In the genomic region with DNA sequence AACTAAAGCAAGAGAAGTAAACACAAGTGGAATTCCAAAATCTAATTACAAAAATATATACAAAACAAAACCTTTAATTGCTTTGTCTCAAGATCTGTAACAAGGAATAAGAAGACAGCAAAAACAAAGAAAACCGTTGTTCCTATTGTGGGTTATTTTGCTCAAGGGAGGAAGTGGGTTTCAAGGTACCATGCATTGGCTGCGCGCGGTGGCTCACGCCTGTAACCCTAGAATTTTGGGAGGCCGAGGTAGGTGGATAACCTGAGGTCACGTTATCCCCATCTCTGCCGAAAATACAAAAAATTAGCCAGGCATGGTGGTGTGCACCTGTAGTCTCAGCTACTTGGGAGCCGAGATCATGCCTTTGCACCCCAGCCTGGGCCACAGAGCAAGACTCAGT, we compare ENCODE assay signal across 1 cellular context.
TF ChIP-seq lines count a peak whose summit lies in the region.

No MANE protein-coding gene starts in this region.

TF ChIP-seq in GM23338, 12 proteins besides CTCF, POLR2A, EP300 and RAD21 (continued from another document):
- TF ChIP-seq, protein P1, sequence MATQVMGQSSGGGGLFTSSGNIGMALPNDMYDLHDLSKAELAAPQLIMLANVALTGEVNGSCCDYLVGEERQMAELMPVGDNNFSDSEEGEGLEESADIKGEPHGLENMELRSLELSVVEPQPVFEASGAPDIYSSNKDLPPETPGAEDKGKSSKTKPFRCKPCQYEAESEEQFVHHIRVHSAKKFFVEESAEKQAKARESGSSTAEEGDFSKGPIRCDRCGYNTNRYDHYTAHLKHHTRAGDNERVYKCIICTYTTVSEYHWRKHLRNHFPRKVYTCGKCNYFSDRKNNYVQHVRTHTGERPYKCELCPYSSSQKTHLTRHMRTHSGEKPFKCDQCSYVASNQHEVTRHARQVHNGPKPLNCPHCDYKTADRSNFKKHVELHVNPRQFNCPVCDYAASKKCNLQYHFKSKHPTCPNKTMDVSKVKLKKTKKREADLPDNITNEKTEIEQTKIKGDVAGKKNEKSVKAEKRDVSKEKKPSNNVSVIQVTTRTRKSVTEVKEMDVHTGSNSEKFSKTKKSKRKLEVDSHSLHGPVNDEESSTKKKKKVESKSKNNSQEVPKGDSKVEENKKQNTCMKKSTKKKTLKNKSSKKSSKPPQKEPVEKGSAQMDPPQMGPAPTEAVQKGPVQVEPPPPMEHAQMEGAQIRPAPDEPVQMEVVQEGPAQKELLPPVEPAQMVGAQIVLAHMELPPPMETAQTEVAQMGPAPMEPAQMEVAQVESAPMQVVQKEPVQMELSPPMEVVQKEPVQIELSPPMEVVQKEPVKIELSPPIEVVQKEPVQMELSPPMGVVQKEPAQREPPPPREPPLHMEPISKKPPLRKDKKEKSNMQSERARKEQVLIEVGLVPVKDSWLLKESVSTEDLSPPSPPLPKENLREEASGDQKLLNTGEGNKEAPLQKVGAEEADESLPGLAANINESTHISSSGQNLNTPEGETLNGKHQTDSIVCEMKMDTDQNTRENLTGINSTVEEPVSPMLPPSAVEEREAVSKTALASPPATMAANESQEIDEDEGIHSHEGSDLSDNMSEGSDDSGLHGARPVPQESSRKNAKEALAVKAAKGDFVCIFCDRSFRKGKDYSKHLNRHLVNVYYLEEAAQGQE (IDR thresholded peaks at IDR 0.05; ENCODE audit: unreplicated experiment), result no peak
- TF ChIP-seq ZNF331 (CRISPR knock-in tag; IDR thresholded peaks at IDR 0.05; ENCODE audit: low read depth), result no peak
- TF ChIP-seq EZH2 (IDR thresholded peaks at IDR 0.05; ENCODE audit: low read depth, unreplicated experiment), result no peak
- TF ChIP-seq, protein P2, sequence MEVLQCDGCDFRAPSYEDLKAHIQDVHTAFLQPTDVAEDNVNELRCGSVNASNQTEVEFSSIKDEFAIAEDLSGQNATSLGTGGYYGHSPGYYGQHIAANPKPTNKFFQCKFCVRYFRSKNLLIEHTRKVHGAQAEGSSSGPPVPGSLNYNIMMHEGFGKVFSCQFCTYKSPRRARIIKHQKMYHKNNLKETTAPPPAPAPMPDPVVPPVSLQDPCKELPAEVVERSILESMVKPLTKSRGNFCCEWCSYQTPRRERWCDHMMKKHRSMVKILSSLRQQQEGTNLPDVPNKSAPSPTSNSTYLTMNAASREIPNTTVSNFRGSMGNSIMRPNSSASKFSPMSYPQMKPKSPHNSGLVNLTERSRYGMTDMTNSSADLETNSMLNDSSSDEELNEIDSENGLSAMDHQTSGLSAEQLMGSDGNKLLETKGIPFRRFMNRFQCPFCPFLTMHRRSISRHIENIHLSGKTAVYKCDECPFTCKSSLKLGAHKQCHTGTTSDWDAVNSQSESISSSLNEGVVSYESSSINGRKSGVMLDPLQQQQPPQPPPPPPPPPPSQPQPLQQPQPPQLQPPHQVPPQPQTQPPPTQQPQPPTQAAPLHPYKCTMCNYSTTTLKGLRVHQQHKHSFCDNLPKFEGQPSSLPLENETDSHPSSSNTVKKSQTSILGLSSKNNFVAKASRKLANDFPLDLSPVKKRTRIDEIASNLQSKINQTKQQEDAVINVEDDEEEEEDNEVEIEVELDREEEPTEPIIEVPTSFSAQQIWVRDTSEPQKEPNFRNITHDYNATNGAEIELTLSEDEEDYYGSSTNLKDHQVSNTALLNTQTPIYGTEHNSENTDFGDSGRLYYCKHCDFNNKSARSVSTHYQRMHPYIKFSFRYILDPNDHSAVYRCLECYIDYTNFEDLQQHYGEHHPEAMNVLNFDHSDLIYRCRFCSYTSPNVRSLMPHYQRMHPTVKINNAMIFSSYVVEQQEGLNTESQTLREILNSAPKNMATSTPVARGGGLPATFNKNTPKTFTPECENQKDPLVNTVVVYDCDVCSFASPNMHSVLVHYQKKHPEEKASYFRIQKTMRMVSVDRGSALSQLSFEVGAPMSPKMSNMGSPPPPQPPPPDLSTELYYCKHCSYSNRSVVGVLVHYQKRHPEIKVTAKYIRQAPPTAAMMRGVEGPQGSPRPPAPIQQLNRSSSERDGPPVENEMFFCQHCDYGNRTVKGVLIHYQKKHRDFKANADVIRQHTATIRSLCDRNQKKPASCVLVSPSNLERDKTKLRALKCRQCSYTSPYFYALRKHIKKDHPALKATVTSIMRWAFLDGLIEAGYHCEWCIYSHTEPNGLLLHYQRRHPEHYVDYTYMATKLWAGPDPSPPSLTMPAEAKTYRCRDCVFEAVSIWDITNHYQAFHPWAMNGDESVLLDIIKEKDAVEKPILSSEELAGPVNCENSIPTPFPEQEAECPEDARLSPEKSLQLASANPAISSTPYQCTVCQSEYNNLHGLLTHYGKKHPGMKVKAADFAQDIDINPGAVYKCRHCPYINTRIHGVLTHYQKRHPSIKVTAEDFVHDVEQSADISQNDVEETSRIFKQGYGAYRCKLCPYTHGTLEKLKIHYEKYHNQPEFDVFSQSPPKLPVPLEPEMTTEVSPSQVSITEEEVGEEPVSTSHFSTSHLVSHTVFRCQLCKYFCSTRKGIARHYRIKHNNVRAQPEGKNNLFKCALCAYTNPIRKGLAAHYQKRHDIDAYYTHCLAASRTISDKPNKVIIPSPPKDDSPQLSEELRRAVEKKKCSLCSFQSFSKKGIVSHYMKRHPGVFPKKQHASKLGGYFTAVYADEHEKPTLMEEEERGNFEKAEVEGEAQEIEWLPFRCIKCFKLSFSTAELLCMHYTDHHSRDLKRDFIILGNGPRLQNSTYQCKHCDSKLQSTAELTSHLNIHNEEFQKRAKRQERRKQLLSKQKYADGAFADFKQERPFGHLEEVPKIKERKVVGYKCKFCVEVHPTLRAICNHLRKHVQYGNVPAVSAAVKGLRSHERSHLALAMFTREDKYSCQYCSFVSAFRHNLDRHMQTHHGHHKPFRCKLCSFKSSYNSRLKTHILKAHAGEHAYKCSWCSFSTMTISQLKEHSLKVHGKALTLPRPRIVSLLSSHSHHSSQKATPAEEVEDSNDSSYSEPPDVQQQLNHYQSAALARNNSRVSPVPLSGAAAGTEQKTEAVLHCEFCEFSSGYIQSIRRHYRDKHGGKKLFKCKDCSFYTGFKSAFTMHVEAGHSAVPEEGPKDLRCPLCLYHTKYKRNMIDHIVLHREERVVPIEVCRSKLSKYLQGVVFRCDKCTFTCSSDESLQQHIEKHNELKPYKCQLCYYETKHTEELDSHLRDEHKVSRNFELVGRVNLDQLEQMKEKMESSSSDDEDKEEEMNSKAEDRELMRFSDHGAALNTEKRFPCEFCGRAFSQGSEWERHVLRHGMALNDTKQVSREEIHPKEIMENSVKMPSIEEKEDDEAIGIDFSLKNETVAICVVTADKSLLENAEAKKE (CRISPR knock-in tag; IDR thresholded peaks at IDR 0.05), result no peak
- no peak for TF ChIP-seq JUNB (IDR thresholded peaks at IDR 0.05; ENCODE audit: unreplicated experiment)
- TF ChIP-seq, protein P3, sequence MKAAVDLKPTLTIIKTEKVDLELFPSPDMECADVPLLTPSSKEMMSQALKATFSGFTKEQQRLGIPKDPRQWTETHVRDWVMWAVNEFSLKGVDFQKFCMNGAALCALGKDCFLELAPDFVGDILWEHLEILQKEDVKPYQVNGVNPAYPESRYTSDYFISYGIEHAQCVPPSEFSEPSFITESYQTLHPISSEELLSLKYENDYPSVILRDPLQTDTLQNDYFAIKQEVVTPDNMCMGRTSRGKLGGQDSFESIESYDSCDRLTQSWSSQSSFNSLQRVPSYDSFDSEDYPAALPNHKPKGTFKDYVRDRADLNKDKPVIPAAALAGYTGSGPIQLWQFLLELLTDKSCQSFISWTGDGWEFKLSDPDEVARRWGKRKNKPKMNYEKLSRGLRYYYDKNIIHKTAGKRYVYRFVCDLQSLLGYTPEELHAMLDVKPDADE (IDR thresholded peaks at IDR 0.05), result no peak
- no peak for TF ChIP-seq NANOG (IDR thresholded peaks at IDR 0.05; ENCODE audit: borderline replicate concordance)
